ENCODE assay signal across 1 cellular context in genomic region chr15:101086394-101087171, GRCh38.
TF ChIP-seq lines count a peak whose summit lies in the region.

No MANE protein-coding gene starts in this region.

TF ChIP-seq in K562, 482 proteins besides CTCF, POLR2A, EP300 and RAD21 (continued from another document and continues in another):
- TF ChIP-seq ZNF431 (CRISPR knock-in tag; IDR thresholded peaks at IDR 0.05) (0 out of 2 replicates have a peak, but pooled peaks have one; percentile 61), ZNF324 (CRISPR knock-in tag; IDR thresholded peaks at IDR 0.05) (peak; percentile 15; the same call in 1 of the 2 replicates), ZNF384 (IDR thresholded peaks at IDR 0.05; ENCODE audit: low read depth, low read length) (no peak), ZNF551 (CRISPR knock-in tag; IDR thresholded peaks at IDR 0.05) (no peak), NR4A1 (CRISPR knock-in tag; IDR thresholded peaks at IDR 0.05) (no peak), NR4A1 (tag; IDR thresholded peaks at IDR 0.05) (0 out of 2 replicates have a peak, but pooled peaks have one; percentile 40), HDAC8 (tag; IDR thresholded peaks at IDR 0.05) (peak; percentile 48; the same call in 1 of the 2 replicates), ZNF436 (CRISPR knock-in tag; IDR thresholded peaks at IDR 0.05) (0 out of 2 replicates have a peak, but pooled peaks have one; percentile 40), POLR2B (IDR thresholded peaks at IDR 0.05; ENCODE audit: low read depth, partially characterized antibody) (peak; percentile 86), CXXC5 (CRISPR knock-in tag; IDR thresholded peaks at IDR 0.05) (peak; percentile 68), DNMT1 (IDR thresholded peaks at IDR 0.05) (no peak), XRCC3 (IDR thresholded peaks at IDR 0.05) (no peak), DMBX1 (CRISPR knock-in tag; IDR thresholded peaks at IDR 0.05; ENCODE audit: borderline replicate concordance) (0 out of 2 replicates have a peak, but pooled peaks have one; percentile 29), ETV6 (IDR thresholded peaks at IDR 0.05; ENCODE audit: borderline replicate concordance in 1 of 2, low read depth in 2 of 2, low read length in 1 of 2) (no peak), ETV6 (CRISPR knock-in tag; IDR thresholded peaks at IDR 0.05; ENCODE audit: borderline replicate concordance) (peak; percentile 93; the same call in 1 of the 2 replicates), ZNF707 (CRISPR knock-in tag; conservative IDR thresholded peaks at IDR 0.05) (no peak), ATF1 (CRISPR knock-in tag; IDR thresholded peaks at IDR 0.05) (no peak), ATF1 (tag; IDR thresholded peaks at IDR 0.05) (peak; percentile 15; the same call in 1 of the 2 replicates), POLR2AphosphoS5 (IDR thresholded peaks at IDR 0.05; ENCODE audit: control insufficient read depth, insufficient read depth, low read depth, low read length) (peak; percentile 77), KDM5B (IDR thresholded peaks at IDR 0.05; ENCODE audit: insufficient replicate concordance, low read depth, low read length) (peak; percentile 95), SUPT5H (IDR thresholded peaks at IDR 0.05) (peak; percentile 87), FOXK1 (CRISPR knock-in tag; IDR thresholded peaks at IDR 0.05; ENCODE audit: borderline replicate concordance) (0 out of 2 replicates have a peak, but pooled peaks have one; percentile 77), ESRRA (IDR thresholded peaks at IDR 0.05; ENCODE audit: borderline replicate concordance, low read depth) (0 out of 2 replicates have a peak, but pooled peaks have one; percentile 32), HDAC1 (IDR thresholded peaks at IDR 0.05) (0 out of 4 replicates have a peak, but pooled peaks of 1 of the 2 experiments have one; percentile 26), GMEB1 (CRISPR knock-in tag; IDR thresholded peaks at IDR 0.05) (peak; percentile 40; the same call in 1 of the 2 replicates), PCBP2 (IDR thresholded peaks at IDR 0.05; ENCODE audit: low read depth, low read length, poor library complexity, severe bottlenecking) (no peak), ZFPM2 (CRISPR knock-in tag; IDR thresholded peaks at IDR 0.05) (peak; percentile 62; the same call in 1 of the 2 replicates), CREB1 (IDR thresholded peaks at IDR 0.05) (0 out of 2 replicates have a peak, but pooled peaks have one; percentile 1), CREB1 (CRISPR knock-in tag; IDR thresholded peaks at IDR 0.05) (peak; percentile 92), RBFOX2 (IDR thresholded peaks at IDR 0.05; ENCODE audit: low read depth, low read length) (peak; percentile 95), MYC (IDR thresholded peaks at IDR 0.05; ENCODE audit: low read depth, low read length) (peak; percentile 65), MYC (CRISPR knock-in tag; IDR thresholded peaks at IDR 0.05; ENCODE audit: borderline replicate concordance, low read depth) (peak; percentile 26; the same call in 1 of the 2 replicates), SMAD4 (CRISPR knock-in tag; conservative IDR thresholded peaks at IDR 0.05) (peak; percentile 50; the same call in 1 of the 2 replicates), HMG20B (CRISPR knock-in tag; IDR thresholded peaks at IDR 0.05) (no peak), ZBTB7A (IDR thresholded peaks at IDR 0.05; ENCODE audit: borderline replicate concordance, control insufficient read depth, low read depth, low read length) (0 out of 2 replicates have a peak, but pooled peaks have one; percentile 31), L3MBTL2 (IDR thresholded peaks at IDR 0.05) (peak; percentile 97), BDP1 (IDR thresholded peaks at IDR 0.05; ENCODE audit: insufficient read depth, insufficient read length) (no peak), GTF2F1 (IDR thresholded peaks at IDR 0.05; ENCODE audit: low read depth, low read length) (peak; percentile 18; the same call in 1 of the 2 replicates), ATF7 (IDR thresholded peaks at IDR 0.05) (peak; percentile 44), FOXJ3 (CRISPR knock-in tag; IDR thresholded peaks at IDR 0.05) (no peak)
- TF ChIP-seq, protein P1, sequence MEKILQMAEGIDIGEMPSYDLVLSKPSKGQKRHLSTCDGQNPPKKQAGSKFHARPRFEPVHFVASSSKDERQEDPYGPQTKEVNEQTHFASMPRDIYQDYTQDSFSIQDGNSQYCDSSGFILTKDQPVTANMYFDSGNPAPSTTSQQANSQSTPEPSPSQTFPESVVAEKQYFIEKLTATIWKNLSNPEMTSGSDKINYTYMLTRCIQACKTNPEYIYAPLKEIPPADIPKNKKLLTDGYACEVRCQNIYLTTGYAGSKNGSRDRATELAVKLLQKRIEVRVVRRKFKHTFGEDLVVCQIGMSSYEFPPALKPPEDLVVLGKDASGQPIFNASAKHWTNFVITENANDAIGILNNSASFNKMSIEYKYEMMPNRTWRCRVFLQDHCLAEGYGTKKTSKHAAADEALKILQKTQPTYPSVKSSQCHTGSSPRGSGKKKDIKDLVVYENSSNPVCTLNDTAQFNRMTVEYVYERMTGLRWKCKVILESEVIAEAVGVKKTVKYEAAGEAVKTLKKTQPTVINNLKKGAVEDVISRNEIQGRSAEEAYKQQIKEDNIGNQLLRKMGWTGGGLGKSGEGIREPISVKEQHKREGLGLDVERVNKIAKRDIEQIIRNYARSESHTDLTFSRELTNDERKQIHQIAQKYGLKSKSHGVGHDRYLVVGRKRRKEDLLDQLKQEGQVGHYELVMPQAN (IDR thresholded peaks at IDR 0.05; ENCODE audit: borderline replicate concordance): peak; percentile 42; the same call in 1 of the 2 replicates
- TF ChIP-seq, protein P2, sequence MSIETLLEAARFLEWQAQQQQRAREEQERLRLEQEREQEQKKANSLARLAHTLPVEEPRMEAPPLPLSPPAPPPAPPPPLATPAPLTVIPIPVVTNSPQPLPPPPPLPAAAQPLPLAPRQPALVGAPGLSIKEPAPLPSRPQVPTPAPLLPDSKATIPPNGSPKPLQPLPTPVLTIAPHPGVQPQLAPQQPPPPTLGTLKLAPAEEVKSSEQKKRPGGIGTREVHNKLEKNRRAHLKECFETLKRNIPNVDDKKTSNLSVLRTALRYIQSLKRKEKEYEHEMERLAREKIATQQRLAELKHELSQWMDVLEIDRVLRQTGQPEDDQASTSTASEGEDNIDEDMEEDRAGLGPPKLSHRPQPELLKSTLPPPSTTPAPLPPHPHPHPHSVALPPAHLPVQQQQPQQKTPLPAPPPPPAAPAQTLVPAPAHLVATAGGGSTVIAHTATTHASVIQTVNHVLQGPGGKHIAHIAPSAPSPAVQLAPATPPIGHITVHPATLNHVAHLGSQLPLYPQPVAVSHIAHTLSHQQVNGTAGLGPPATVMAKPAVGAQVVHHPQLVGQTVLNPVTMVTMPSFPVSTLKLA (conservative IDR thresholded peaks at IDR 0.05): peak in 1 of 2 experiments; percentile 40; a peak in 2 of 4 replicates
- TF ChIP-seq, protein P3, sequence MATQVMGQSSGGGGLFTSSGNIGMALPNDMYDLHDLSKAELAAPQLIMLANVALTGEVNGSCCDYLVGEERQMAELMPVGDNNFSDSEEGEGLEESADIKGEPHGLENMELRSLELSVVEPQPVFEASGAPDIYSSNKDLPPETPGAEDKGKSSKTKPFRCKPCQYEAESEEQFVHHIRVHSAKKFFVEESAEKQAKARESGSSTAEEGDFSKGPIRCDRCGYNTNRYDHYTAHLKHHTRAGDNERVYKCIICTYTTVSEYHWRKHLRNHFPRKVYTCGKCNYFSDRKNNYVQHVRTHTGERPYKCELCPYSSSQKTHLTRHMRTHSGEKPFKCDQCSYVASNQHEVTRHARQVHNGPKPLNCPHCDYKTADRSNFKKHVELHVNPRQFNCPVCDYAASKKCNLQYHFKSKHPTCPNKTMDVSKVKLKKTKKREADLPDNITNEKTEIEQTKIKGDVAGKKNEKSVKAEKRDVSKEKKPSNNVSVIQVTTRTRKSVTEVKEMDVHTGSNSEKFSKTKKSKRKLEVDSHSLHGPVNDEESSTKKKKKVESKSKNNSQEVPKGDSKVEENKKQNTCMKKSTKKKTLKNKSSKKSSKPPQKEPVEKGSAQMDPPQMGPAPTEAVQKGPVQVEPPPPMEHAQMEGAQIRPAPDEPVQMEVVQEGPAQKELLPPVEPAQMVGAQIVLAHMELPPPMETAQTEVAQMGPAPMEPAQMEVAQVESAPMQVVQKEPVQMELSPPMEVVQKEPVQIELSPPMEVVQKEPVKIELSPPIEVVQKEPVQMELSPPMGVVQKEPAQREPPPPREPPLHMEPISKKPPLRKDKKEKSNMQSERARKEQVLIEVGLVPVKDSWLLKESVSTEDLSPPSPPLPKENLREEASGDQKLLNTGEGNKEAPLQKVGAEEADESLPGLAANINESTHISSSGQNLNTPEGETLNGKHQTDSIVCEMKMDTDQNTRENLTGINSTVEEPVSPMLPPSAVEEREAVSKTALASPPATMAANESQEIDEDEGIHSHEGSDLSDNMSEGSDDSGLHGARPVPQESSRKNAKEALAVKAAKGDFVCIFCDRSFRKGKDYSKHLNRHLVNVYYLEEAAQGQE (CRISPR knock-in tag; IDR thresholded peaks at IDR 0.05; ENCODE audit: low read depth): 0 out of 2 replicates have a peak, but pooled peaks have one; percentile 57
- TF ChIP-seq, protein P4, sequence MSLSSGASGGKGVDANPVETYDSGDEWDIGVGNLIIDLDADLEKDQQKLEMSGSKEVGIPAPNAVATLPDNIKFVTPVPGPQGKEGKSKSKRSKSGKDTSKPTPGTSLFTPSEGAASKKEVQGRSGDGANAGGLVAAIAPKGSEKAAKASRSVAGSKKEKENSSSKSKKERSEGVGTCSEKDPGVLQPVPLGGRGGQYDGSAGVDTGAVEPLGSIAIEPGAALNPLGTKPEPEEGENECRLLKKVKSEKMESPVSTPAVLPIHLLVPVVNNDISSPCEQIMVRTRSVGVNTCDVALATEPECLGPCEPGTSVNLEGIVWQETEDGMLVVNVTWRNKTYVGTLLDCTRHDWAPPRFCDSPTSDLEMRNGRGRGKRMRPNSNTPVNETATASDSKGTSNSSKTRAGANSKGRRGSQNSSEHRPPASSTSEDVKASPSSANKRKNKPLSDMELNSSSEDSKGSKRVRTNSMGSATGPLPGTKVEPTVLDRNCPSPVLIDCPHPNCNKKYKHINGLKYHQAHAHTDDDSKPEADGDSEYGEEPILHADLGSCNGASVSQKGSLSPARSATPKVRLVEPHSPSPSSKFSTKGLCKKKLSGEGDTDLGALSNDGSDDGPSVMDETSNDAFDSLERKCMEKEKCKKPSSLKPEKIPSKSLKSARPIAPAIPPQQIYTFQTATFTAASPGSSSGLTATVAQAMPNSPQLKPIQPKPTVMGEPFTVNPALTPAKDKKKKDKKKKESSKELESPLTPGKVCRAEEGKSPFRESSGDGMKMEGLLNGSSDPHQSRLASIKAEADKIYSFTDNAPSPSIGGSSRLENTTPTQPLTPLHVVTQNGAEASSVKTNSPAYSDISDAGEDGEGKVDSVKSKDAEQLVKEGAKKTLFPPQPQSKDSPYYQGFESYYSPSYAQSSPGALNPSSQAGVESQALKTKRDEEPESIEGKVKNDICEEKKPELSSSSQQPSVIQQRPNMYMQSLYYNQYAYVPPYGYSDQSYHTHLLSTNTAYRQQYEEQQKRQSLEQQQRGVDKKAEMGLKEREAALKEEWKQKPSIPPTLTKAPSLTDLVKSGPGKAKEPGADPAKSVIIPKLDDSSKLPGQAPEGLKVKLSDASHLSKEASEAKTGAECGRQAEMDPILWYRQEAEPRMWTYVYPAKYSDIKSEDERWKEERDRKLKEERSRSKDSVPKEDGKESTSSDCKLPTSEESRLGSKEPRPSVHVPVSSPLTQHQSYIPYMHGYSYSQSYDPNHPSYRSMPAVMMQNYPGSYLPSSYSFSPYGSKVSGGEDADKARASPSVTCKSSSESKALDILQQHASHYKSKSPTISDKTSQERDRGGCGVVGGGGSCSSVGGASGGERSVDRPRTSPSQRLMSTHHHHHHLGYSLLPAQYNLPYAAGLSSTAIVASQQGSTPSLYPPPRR (CRISPR knock-in tag; IDR thresholded peaks at IDR 0.05; ENCODE audit: borderline replicate concordance): no peak
- TF ChIP-seq, protein P5, sequence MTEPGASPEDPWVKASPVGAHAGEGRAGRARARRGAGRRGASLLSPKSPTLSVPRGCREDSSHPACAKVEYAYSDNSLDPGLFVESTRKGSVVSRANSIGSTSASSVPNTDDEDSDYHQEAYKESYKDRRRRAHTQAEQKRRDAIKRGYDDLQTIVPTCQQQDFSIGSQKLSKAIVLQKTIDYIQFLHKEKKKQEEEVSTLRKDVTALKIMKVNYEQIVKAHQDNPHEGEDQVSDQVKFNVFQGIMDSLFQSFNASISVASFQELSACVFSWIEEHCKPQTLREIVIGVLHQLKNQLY (CRISPR knock-in tag; conservative IDR thresholded peaks at IDR 0.05): 0 out of 4 replicates have a peak, but pooled peaks of 1 of the 2 experiments have one; percentile 72
- TF ChIP-seq, protein P6, sequence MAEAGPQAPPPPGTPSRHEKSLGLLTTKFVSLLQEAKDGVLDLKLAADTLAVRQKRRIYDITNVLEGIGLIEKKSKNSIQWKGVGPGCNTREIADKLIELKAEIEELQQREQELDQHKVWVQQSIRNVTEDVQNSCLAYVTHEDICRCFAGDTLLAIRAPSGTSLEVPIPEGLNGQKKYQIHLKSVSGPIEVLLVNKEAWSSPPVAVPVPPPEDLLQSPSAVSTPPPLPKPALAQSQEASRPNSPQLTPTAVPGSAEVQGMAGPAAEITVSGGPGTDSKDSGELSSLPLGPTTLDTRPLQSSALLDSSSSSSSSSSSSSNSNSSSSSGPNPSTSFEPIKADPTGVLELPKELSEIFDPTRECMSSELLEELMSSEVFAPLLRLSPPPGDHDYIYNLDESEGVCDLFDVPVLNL (CRISPR knock-in tag; IDR thresholded peaks at IDR 0.05; ENCODE audit: low read depth): peak; percentile 47; the same call in 1 of the 2 replicates
- TF ChIP-seq, protein P7, sequence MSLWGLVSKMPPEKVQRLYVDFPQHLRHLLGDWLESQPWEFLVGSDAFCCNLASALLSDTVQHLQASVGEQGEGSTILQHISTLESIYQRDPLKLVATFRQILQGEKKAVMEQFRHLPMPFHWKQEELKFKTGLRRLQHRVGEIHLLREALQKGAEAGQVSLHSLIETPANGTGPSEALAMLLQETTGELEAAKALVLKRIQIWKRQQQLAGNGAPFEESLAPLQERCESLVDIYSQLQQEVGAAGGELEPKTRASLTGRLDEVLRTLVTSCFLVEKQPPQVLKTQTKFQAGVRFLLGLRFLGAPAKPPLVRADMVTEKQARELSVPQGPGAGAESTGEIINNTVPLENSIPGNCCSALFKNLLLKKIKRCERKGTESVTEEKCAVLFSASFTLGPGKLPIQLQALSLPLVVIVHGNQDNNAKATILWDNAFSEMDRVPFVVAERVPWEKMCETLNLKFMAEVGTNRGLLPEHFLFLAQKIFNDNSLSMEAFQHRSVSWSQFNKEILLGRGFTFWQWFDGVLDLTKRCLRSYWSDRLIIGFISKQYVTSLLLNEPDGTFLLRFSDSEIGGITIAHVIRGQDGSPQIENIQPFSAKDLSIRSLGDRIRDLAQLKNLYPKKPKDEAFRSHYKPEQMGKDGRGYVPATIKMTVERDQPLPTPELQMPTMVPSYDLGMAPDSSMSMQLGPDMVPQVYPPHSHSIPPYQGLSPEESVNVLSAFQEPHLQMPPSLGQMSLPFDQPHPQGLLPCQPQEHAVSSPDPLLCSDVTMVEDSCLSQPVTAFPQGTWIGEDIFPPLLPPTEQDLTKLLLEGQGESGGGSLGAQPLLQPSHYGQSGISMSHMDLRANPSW (CRISPR knock-in tag; IDR thresholded peaks at IDR 0.05): no peak
